8 cellular contexts compared by ENCODE assay signal in genomic region chr19:57599377-57599760, GRCh38. TPM values are rescaled to one million over a fixed set of nuclear protein-coding genes. Genes with fewer than 3 reads are reported as not detected.
DNase-seq lines count a peak whose midpoint lies in the region; ATAC-seq and TF ChIP-seq lines count a peak whose summit lies in the region.

No MANE protein-coding gene starts in this region.

- BruUV-seq in MCF 10A (replicated peaks; lab: Mats Ljungman, UMichigan): no TSS peak

- CTCF ChIA-PET in MCF 10A (lab: Yijun Ruan, JAX): interaction anchor here (0.6 to 1.0 kb wide), 3 partner anchors 24 to 495 kb away, joined by 3 to 4 read pairs (median 3); no protein-coding TSS in a partner anchor

- ATAC-seq in naive thymus-derived CD8-positive, alpha-beta T cell: peak in 1 of 2 donors; percentile 21

- DNase-seq in CD14-positive monocyte (ENCODE audit: low spot score) (no peak), HFFc6 (no peak), MCF 10A (ENCODE audit: unreplicated experiment) (no peak), AG08395 (ENCODE audit: low spot score) (no peak), G401 (ENCODE audit: low spot score) (no peak), activated gamma-delta T cell treated with Interleukin-2 at 50 U/mL for 16 hours (no peak), GM19240 (ENCODE audit: insufficient read length, low spot score) (no peak)
- no peak for DNase-seq in naive thymus-derived CD8-positive, alpha-beta T cell

- H3K36me3 Mint-ChIP-seq in CD14-positive monocyte (peaks cover 14 to 29% of the 10 kb centered on the region in 2 donors), HFFc6 (ENCODE audit: low read depth) (peaks cover 35% of the 10 kb centered on the region), MCF 10A (ENCODE audit: insufficient read depth, unreplicated experiment) (peaks cover 4% of the 10 kb centered on the region)
- peaks cover 19 to 42% (median 42%) of the 10 kb centered on the region in 3 donors for H3K36me3 Mint-ChIP-seq in naive thymus-derived CD8-positive, alpha-beta T cell

- TF ChIP-seq CTCF in CD14-positive monocyte (IDR thresholded peaks at IDR 0.05): no peak
- TF ChIP-seq CTCF in HFFc6 (IDR thresholded peaks at IDR 0.05): no peak
- no peak for TF ChIP-seq CTCF in MCF 10A (IDR thresholded peaks at IDR 0.05; ENCODE audit: unreplicated experiment)

- H3K4me3 Mint-ChIP-seq in CD14-positive monocyte (peak overlapping the region; percentile 84 to 88), HFFc6 (peak overlapping the region; percentile 83), MCF 10A (ENCODE audit: unreplicated experiment) (peak overlapping the region; percentile 79)
- peak overlapping the region; percentile 80 to 93 (median 90) for H3K4me3 Mint-ChIP-seq in naive thymus-derived CD8-positive, alpha-beta T cell

- peaks cover 14% of the 10 kb centered on the region for H3K4me1 Mint-ChIP-seq in CD14-positive monocyte
- peaks cover 14% of the 10 kb centered on the region for H3K4me1 Mint-ChIP-seq in HFFc6 (ENCODE audit: low read depth)
- H3K4me1 Mint-ChIP-seq in MCF 10A (ENCODE audit: insufficient read depth, unreplicated experiment): peaks cover 8% of the 10 kb centered on the region
- peaks cover 11 to 27% (median 22%) of the 10 kb centered on the region in 4 donors for H3K4me1 Mint-ChIP-seq in naive thymus-derived CD8-positive, alpha-beta T cell

- H3K9me3 Mint-ChIP-seq in CD14-positive monocyte (peaks cover 44 to 66% (median 58%) of the 10 kb centered on the region in 7 donors), HFFc6 (no peaks in the 10 kb centered on the region; the same call in 1 of the 2 replicates), MCF 10A (ENCODE audit: unreplicated experiment) (peaks cover 23% of the 10 kb centered on the region)
- peaks cover 0 to 58% (median 48%) of the 10 kb centered on the region in 9 donors for H3K9me3 Mint-ChIP-seq in naive thymus-derived CD8-positive, alpha-beta T cell

- in situ Hi-C loops in G401 (cut with HindIII; ENCODE audit: low sequenced_read_pairs): no loop called here

- H3K27me3 Mint-ChIP-seq in CD14-positive monocyte (ENCODE audit: low read depth in 3 of 3): peaks cover 0 to 2% (median 0%) of the 10 kb centered on the region in 3 donors
- no peaks in the 10 kb centered on the region for H3K27me3 Mint-ChIP-seq in HFFc6 (ENCODE audit: insufficient read depth)
- H3K27me3 Mint-ChIP-seq in MCF 10A (ENCODE audit: insufficient read depth, unreplicated experiment): no peaks in the 10 kb centered on the region
- H3K27me3 Mint-ChIP-seq in naive thymus-derived CD8-positive, alpha-beta T cell: no peaks in the 10 kb centered on the region

- H3K27ac Mint-ChIP-seq in CD14-positive monocyte: peak overlapping the region in 2 of 7 donors; percentile 26 to 42
- peak overlapping the region; percentile 9; the same call in 1 of the 2 replicates for H3K27ac Mint-ChIP-seq in HFFc6
- peak overlapping the region; percentile 71 for H3K27ac Mint-ChIP-seq in MCF 10A (ENCODE audit: low read depth, unreplicated experiment)
- H3K27ac Mint-ChIP-seq in naive thymus-derived CD8-positive, alpha-beta T cell: peak overlapping the region in 9 of 10 donors; percentile 35 to 92 (median 78)

- intact Hi-C loops in CD14-positive monocyte (cut with micrococcal nuclease): no loop called here
- intact Hi-C loops in MCF 10A (cut with micrococcal nuclease): loop anchor here (2.0 kb wide), 1 partner anchor 21 kb away; the partner anchor contains the start of gene ZNF416

- POLR2A ChIA-PET in MCF 10A (lab: Yijun Ruan, JAX): interaction anchor here (0.7 to 2.1 kb wide), 6 partner anchors 20 to 216 kb away, joined by 3 to 9 read pairs (median 4); partner anchors contain the start of genes ZNF416, ZNF551, ZNF552 and ZNF586
- POLR2A ChIA-PET in naive thymus-derived CD8-positive, alpha-beta T cell (lab: Charles Lee): interaction anchor here (0.6 to 2.1 kb wide), 8 partner anchors 15 to 193 kb away, joined by 3 to 7 read pairs (median 4); partner anchors contain the start of genes ZIK1, ZNF134, ZNF154 and ZNF211

RNA-seq across cellular contexts. Expression of gene ZNF530, which starts 0.3 kb away (rescaled TPM):
- polyA plus RNA-seq in CD14-positive monocyte: 1 to 10 TPM in 1 of 2 donors, under 1 TPM in 1; 0.72 to 1.3 TPM
- 1 to 10 TPM; 2.3 to 4.5 (median 3.6) TPM for total RNA-seq in HFFc6 (2021; fragmentation: NEBNext Ultra II Directional; extraction: Animal tissue kit (Norgen Biotek cat#: 25700))
- total RNA-seq in MCF 10A (2022): 2.4 and 2.8 TPM in 2 replicates
- total RNA-seq in naive thymus-derived CD8-positive, alpha-beta T cell: 10 to 100 TPM; 11.6 to 14.2 TPM
- polyA plus RNA-seq in naive thymus-derived CD8-positive, alpha-beta T cell: 1 to 10 TPM in 2 of 3 donors, under 1 TPM in 1; 0.98 to 5.6 (median 5.4) TPM
- 6.5 and 8.3 TPM in 2 replicates for total RNA-seq in G401 (2014; rRNA removed; shearing (Covaris generic))

RNA-seq across cellular contexts. Expression of gene ZNF134, which starts 14.7 kb away (rescaled TPM):
- 1 to 10 TPM; 3.3 to 5.4 TPM for polyA plus RNA-seq in CD14-positive monocyte
- 10 to 100 TPM; 13.5 to 14.6 (median 14.3) TPM for total RNA-seq in HFFc6 (2021; fragmentation: NEBNext Ultra II Directional; extraction: Animal tissue kit (Norgen Biotek cat#: 25700))
- 16.4 and 18.8 TPM in 2 replicates for total RNA-seq in MCF 10A (2022)
- 10 to 100 TPM; 45.6 to 48.1 TPM for total RNA-seq in naive thymus-derived CD8-positive, alpha-beta T cell
- polyA plus RNA-seq in naive thymus-derived CD8-positive, alpha-beta T cell: 10 to 100 TPM in 2 of 3 donors, 1 to 10 TPM in 1; 9.6 to 15.1 (median 13.7) TPM
- total RNA-seq in G401 (2014; rRNA removed; shearing (Covaris generic)): 6.2 and 19.6 TPM in 2 replicates

RNA-seq across cellular contexts. Expression of gene ZIK1, which starts 15.4 kb away (rescaled TPM):
- polyA plus RNA-seq in CD14-positive monocyte: 1 to 10 TPM; 1.0 to 1.1 TPM
- 1 to 10 TPM in 3 of 6 experiments, under 1 TPM in 3; 0.80 to 3.0 (median 1.3) TPM for total RNA-seq in HFFc6 (2021; fragmentation: NEBNext Ultra II Directional; extraction: Animal tissue kit (Norgen Biotek cat#: 25700))
- not detected in 2 replicates for total RNA-seq in MCF 10A (2022)
- 10 to 100 TPM; 23.9 to 24.9 TPM for total RNA-seq in naive thymus-derived CD8-positive, alpha-beta T cell
- polyA plus RNA-seq in naive thymus-derived CD8-positive, alpha-beta T cell: 10 to 100 TPM in 1 of 3 donors, 1 to 10 TPM in 2; 4.2 to 11.4 (median 7.9) TPM
- not detected in 2 replicates for total RNA-seq in G401 (2014; rRNA removed; shearing (Covaris generic))

RNA-seq across cellular contexts. Expression of gene ZNF416, which starts 20.7 kb away (rescaled TPM):
- 1 to 10 TPM; 1.4 to 2.1 TPM for polyA plus RNA-seq in CD14-positive monocyte
- total RNA-seq in HFFc6 (2021; fragmentation: NEBNext Ultra II Directional; extraction: Animal tissue kit (Norgen Biotek cat#: 25700)): 1 to 10 TPM; 3.8 to 5.4 (median 5.0) TPM
- total RNA-seq in MCF 10A (2022): 5.0 and 5.6 TPM in 2 replicates
- 10 to 100 TPM; 14.4 to 16.0 TPM for total RNA-seq in naive thymus-derived CD8-positive, alpha-beta T cell
- polyA plus RNA-seq in naive thymus-derived CD8-positive, alpha-beta T cell: 1 to 10 TPM; 4.1 to 7.6 (median 4.3) TPM
- total RNA-seq in G401 (2014; rRNA removed; shearing (Covaris generic)): 9.0 and 9.4 TPM in 2 replicates

RNA-seq across cellular contexts. Expression of gene ZNF211, which starts 33.6 kb away (rescaled TPM):
- polyA plus RNA-seq in CD14-positive monocyte: 1 to 10 TPM; 4.5 to 6.1 TPM
- 1 to 10 TPM; 5.8 to 8.1 (median 6.7) TPM for total RNA-seq in HFFc6 (2021; fragmentation: NEBNext Ultra II Directional; extraction: Animal tissue kit (Norgen Biotek cat#: 25700))
- total RNA-seq in MCF 10A (2022): 5.7 and 11.4 TPM in 2 replicates
- total RNA-seq in naive thymus-derived CD8-positive, alpha-beta T cell: 10 to 100 TPM; 49.9 to 56.6 TPM
- 10 to 100 TPM; 13.5 to 18.5 (median 15.5) TPM for polyA plus RNA-seq in naive thymus-derived CD8-positive, alpha-beta T cell
- total RNA-seq in G401 (2014; rRNA removed; shearing (Covaris generic)): 10.8 and 16.9 TPM in 2 replicates

Comparison
In these comparisons a context has a peak if more than half of its experiments do, and no peak if none do; other contexts are left out.
1. RNA of gene ZIK1, which starts 15.4 kb away (total RNA-seq): 23.9 to 24.9 TPM in naive thymus-derived CD8-positive, alpha-beta T cell; 0.80 to 3.0 TPM in HFFc6, not detected in MCF 10A and not detected in G401; every median in the first group is over 4 times any median in the second.
2. Peak in every context shown above with its lines, with median percentiles within 50 percentile points of each other: H3K4me3 Mint-ChIP-seq.